Comparison of ENCODE assay signal across 8 cellular contexts in genomic region chr10:96043895-96044580, GRCh38. TPM values are rescaled to one million over a fixed set of nuclear protein-coding genes. Genes with fewer than 3 reads are reported as not detected.
DNase-seq lines count a peak whose midpoint lies in the region; ATAC-seq and TF ChIP-seq lines count a peak whose summit lies in the region.

No MANE protein-coding gene starts in this region.

- peaks cover 32% of the 10 kb centered on the region for H3K36me3 Mint-ChIP-seq in activated CD4-positive, alpha-beta T cell treated with anti-CD3 and anti-CD28 coated beads, Interleukin-2, amount 10 ng/mL, durations not matched to agents 7 days and 5 days (ENCODE audit: low read depth)

- no peaks in the 10 kb centered on the region for H3K9me3 ChIP-seq in right lobe of liver

- 33% methylated on average over 10 of the region's 56 CpGs for WGBS in right lobe of liver (ENCODE audit: insufficient coverage, low coverage, low lambda C conversion rate, missing lambda C conversion rate)

- H3K9me3 Mint-ChIP-seq in activated CD4-positive, alpha-beta T cell treated with anti-CD3 and anti-CD28 coated beads, Interleukin-2, amount 10 ng/mL, durations not matched to agents 7 days and 5 days = no peaks in the 10 kb centered on the region

- no peaks in the 10 kb centered on the region for H3K36me3 ChIP-seq in right lobe of liver

- POLR2A ChIA-PET in activated CD4-positive, alpha-beta T cell treated with anti-CD3 and anti-CD28 coated beads, Interleukin-2, amount 10 ng/mL, durations not matched to agents 7 days and 5 days (lab: Charles Lee) = interaction anchor here (0.6 kb wide), 1 partner anchor 9 kb away, joined by 3 read pairs; no protein-coding TSS in a partner anchor

- no peak for TF ChIP-seq POLR2A in right lobe of liver (IDR thresholded peaks at IDR 0.05)

- H3K27ac ChIP-seq in dorsolateral prefrontal cortex (peak overlapping the region in 58 of 59 donors; percentile 2 to 92 (median 78)), right lobe of liver (peak overlapping the region; percentile 46 to 81 (median 61))

- no peaks in the 10 kb centered on the region for H3K4me1 ChIP-seq in right lobe of liver

- intact Hi-C loops in dorsolateral prefrontal cortex (cut with DNase I) (loop anchor here in 1 of 2 donors (2.0 to 10.0 kb wide), 2 partner anchors 87 to 349 kb away; partner anchors contain the start of genes TCTN3 and ZNF518A), right lobe of liver (cut with DNase I) (no loop called here)

- CTCF ChIA-PET in activated CD4-positive, alpha-beta T cell treated with anti-CD3 and anti-CD28 coated beads, Interleukin-2, amount 10 ng/mL, durations not matched to agents 7 days and 5 days (lab: Charles Lee) = interaction anchor here (1.4 kb wide), 1 partner anchor 50 kb away, joined by 3 read pairs; no protein-coding TSS in a partner anchor

- H3K4me3 Mint-ChIP-seq in activated CD4-positive, alpha-beta T cell treated with anti-CD3 and anti-CD28 coated beads, Interleukin-2, amount 10 ng/mL, durations not matched to agents 7 days and 5 days = peak overlapping the region; percentile 89

- no peaks in the 10 kb centered on the region for H3K27me3 Mint-ChIP-seq in activated CD4-positive, alpha-beta T cell treated with anti-CD3 and anti-CD28 coated beads, Interleukin-2, amount 10 ng/mL, durations not matched to agents 7 days and 5 days

- peak overlapping the region; percentile 89 for H3K27ac Mint-ChIP-seq in activated CD4-positive, alpha-beta T cell treated with anti-CD3 and anti-CD28 coated beads, Interleukin-2, amount 10 ng/mL, durations not matched to agents 7 days and 5 days

- H3K4me3 ChIP-seq in dorsolateral prefrontal cortex (peak overlapping the region; percentile 59 to 94 (median 85)), right lobe of liver (peak overlapping the region; percentile 55 to 68 (median 66))

- peaks cover 45% of the 10 kb centered on the region for H3K4me1 Mint-ChIP-seq in activated CD4-positive, alpha-beta T cell treated with anti-CD3 and anti-CD28 coated beads, Interleukin-2, amount 10 ng/mL, durations not matched to agents 7 days and 5 days

- TF ChIP-seq CTCF in dorsolateral prefrontal cortex (IDR thresholded peaks at IDR 0.05 in 54 of 56, conservative IDR thresholded peaks at IDR 0.05 in 2 of 56; ENCODE audit: low read depth in 1 of 56, partially characterized antibody in 56 of 56) (no peak), right lobe of liver (IDR thresholded peaks at IDR 0.05) (no peak)

- peak; percentile 9 for DNase-seq in NCI-H2171 (lab: John Stamatoyannopoulos, UW)
- DNase-seq in NCI-H2171 treated with DMSO at 0.1 percent for 48 hours (lab: John Stamatoyannopoulos, UW) = no peak
- peak; percentile 35 for DNase-seq in NCI-H146 treated with DMSO at 0.1 percent for 48 hours (lab: John Stamatoyannopoulos, UW; ENCODE audit: unreplicated experiment)
- peak; percentile 50 for DNase-seq in activated CD4-positive, alpha-beta T cell treated with anti-CD3 and anti-CD28 coated beads, Interleukin-2, amount 10 ng/mL, durations not matched to agents 7 days and 5 days
- DNase-seq in dorsolateral prefrontal cortex = peak; percentile 13 to 59 (median 36)
- peak; percentile 44 to 72 (median 60) for DNase-seq in right lobe of liver
- peak; percentile 41 to 52 for DNase-seq in stimulated activated CD4-positive, alpha-beta T cell treated with anti-CD3 and anti-CD28 coated beads, Interleukin-4, amount 100 ng/mL, for 4 hours

- H3K27me3 ChIP-seq in dorsolateral prefrontal cortex (no peaks in the 10 kb centered on the region), right lobe of liver (no peaks in the 10 kb centered on the region)

- peak; percentile 38 for ATAC-seq in HG02852 (IDR thresholded peaks at IDR 0.05; ENCODE audit: unreplicated experiment)
- ATAC-seq in right lobe of liver = peak; percentile 57 to 65 (median 60)

RNA-seq across cellular contexts. Expression of gene CCNJ, which starts 0.7 kb away (rescaled TPM):
- total RNA-seq in activated CD4-positive, alpha-beta T cell treated with anti-CD3 and anti-CD28 coated beads, Interleukin-2, amount 10 ng/mL, durations not matched to agents 7 days and 5 days = 1 to 10 TPM; 4.1 to 4.8 TPM
- 1 to 10 TPM; 1.8 to 5.2 (median 3.5) TPM for total RNA-seq in dorsolateral prefrontal cortex
- 1 to 10 TPM; 1.3 to 3.3 (median 2.3) TPM for total RNA-seq in right lobe of liver
